11 cellular contexts compared by ENCODE assay signal in genomic region chr10:33139191-33139646, GRCh38.
DNase-seq lines count a peak whose midpoint lies in the region; ATAC-seq and TF ChIP-seq lines count a peak whose summit lies in the region.
"Had no signal": no experiment of that assay in that cellular context is flagged by ENCODE, and none has a peak within 500 bp of the region (broad histone marks: within the 10 kb centered on the region; RNA-seq: fewer than 3 reads in every experiment).

No MANE protein-coding gene starts in this region.

- intact Hi-C loops in lower lobe of right lung (cut with DNase I) = no loop called here

- H3K9me3 Mint-ChIP-seq in activated T-cell treated with anti-CD3 and anti-CD28 coated beads, Interleukin-2, amount 50 U/mL, for 4 hours = no peaks in the 10 kb centered on the region

- H3K27ac ChIP-seq in lower lobe of right lung (no peak overlapping the region), caudate nucleus (ENCODE audit: low read depth, low read length) (no peak overlapping the region)
- H3K27ac ChIP-seq: right lobe of liver had no signal

- peak; percentile 47 to 48 for ATAC-seq in activated T-cell treated with anti-CD3 and anti-CD28 coated beads, Interleukin-2, amount 50 U/mL, for 4 hours
- ATAC-seq in lower lobe of right lung (peak; percentile 64 to 74), HG03521 (IDR thresholded peaks at IDR 0.05; ENCODE audit: unreplicated experiment) (no peak), GM21381 (IDR thresholded peaks at IDR 0.05; ENCODE audit: unreplicated experiment) (no peak)

- H3K4me1 Mint-ChIP-seq in activated T-cell treated with anti-CD3 and anti-CD28 coated beads, Interleukin-2, amount 50 U/mL, for 4 hours (ENCODE audit: low read depth) = peaks cover 90% of the 10 kb centered on the region

- H3K27me3 ChIP-seq in lower lobe of right lung (ENCODE audit: low read depth) = no peaks in the 10 kb centered on the region
- H3K27me3 ChIP-seq: right lobe of liver had no signal

- peak in 2 of 3 donors; percentile 51 to 54 for DNase-seq in stimulated activated CD4-positive, alpha-beta T cell treated with anti-CD3 and anti-CD28 coated beads, Interleukin-12 subunit alpha, Interleukin-12 subunit beta, amount 100 ng/mL, for 48 hours (ENCODE audit: low read depth in 2 of 3, low spot score in 1 of 3)
- DNase-seq in stimulated activated CD4-positive, alpha-beta T cell treated with anti-CD3 and anti-CD28 coated beads, Interleukin-12 subunit alpha, Interleukin-12 subunit beta, amount 100 ng/mL, for 4 hours = no peak
- DNase-seq in activated T-cell treated with anti-CD3 and anti-CD28 coated beads, Interleukin-2, amount 50 U/mL, for 4 hours = peak; percentile 42
- DNase-seq in lower lobe of right lung = no peak
- no peak for DNase-seq in C1 segment of cervical spinal cord (lab: John Stamatoyannopoulos, UW)
- no peak for DNase-seq in caudate nucleus (lab: John Stamatoyannopoulos, UW)
- DNase-seq: NCI-H524, right lobe of liver, trophoblast cell had no signal

- no peaks in the 10 kb centered on the region for H3K36me3 Mint-ChIP-seq in activated T-cell treated with anti-CD3 and anti-CD28 coated beads, Interleukin-2, amount 50 U/mL, for 4 hours (ENCODE audit: insufficient read depth)

- peak overlapping the region; percentile 52 for H3K4me3 Mint-ChIP-seq in activated T-cell treated with anti-CD3 and anti-CD28 coated beads, Interleukin-2, amount 50 U/mL, for 4 hours

- no peaks in the 10 kb centered on the region for H3K36me3 ChIP-seq in lower lobe of right lung
- H3K36me3 ChIP-seq: right lobe of liver had no signal

- no peaks in the 10 kb centered on the region for H3K4me1 ChIP-seq in lower lobe of right lung
- H3K4me1 ChIP-seq: right lobe of liver had no signal

- H3K4me3 ChIP-seq in lower lobe of right lung = no peak overlapping the region
- H3K4me3 ChIP-seq: right lobe of liver had no signal

- no peaks in the 10 kb centered on the region for H3K27me3 Mint-ChIP-seq in activated T-cell treated with anti-CD3 and anti-CD28 coated beads, Interleukin-2, amount 50 U/mL, for 4 hours (ENCODE audit: low read depth)

- no peak for TF ChIP-seq CTCF in lower lobe of right lung (IDR thresholded peaks at IDR 0.05)

- no peaks in the 10 kb centered on the region for H3K9me3 ChIP-seq in lower lobe of right lung
- H3K9me3 ChIP-seq: right lobe of liver had no signal

Comparison
In these comparisons a context has a peak if more than half of its experiments do, and no peak if none do; other contexts are left out.
1. DNase-seq: peak in stimulated activated CD4-positive, alpha-beta T cell treated with anti-CD3 and anti-CD28 coated beads, Interleukin-12 subunit alpha, Interleukin-12 subunit beta, amount 100 ng/mL, for 48 hours (2 of 3) and activated T-cell treated with anti-CD3 and anti-CD28 coated beads, Interleukin-2, amount 50 U/mL, for 4 hours (single experiment); none in stimulated activated CD4-positive, alpha-beta T cell treated with anti-CD3 and anti-CD28 coated beads, Interleukin-12 subunit alpha, Interleukin-12 subunit beta, amount 100 ng/mL, for 4 hours (single experiment), lower lobe of right lung (single experiment), C1 segment of cervical spinal cord (0 of 14) and caudate nucleus (0 of 61).
2. ATAC-seq: peak in activated T-cell treated with anti-CD3 and anti-CD28 coated beads, Interleukin-2, amount 50 U/mL, for 4 hours (2 of 2) and lower lobe of right lung (2 of 2); none in HG03521 (single experiment) and GM21381 (single experiment).